Comparison of ENCODE assay signal across 1 cellular context in genomic region chr18:76993573-76993972, GRCh38.
A peak's percentile ranks its signal among the peaks of the same experiment; 100 is the strongest.
TF ChIP-seq lines count a peak whose summit lies in the region.

No MANE protein-coding gene starts in this region.

TF ChIP-seq in HepG2, 621 proteins besides CTCF, POLR2A, EP300 and RAD21 (continued from another document):
- TF ChIP-seq ZUFSP (CRISPR knock-in tag; IDR thresholded peaks at IDR 0.05; ENCODE audit: borderline replicate concordance) (no peak), CREM (IDR thresholded peaks at IDR 0.05) (no peak), CREM (CRISPR knock-in tag; IDR thresholded peaks at IDR 0.05) (no peak), ZNF33A (CRISPR knock-in tag; IDR thresholded peaks at IDR 0.05; ENCODE audit: borderline replicate concordance) (no peak)
- TF ChIP-seq, protein P1, sequence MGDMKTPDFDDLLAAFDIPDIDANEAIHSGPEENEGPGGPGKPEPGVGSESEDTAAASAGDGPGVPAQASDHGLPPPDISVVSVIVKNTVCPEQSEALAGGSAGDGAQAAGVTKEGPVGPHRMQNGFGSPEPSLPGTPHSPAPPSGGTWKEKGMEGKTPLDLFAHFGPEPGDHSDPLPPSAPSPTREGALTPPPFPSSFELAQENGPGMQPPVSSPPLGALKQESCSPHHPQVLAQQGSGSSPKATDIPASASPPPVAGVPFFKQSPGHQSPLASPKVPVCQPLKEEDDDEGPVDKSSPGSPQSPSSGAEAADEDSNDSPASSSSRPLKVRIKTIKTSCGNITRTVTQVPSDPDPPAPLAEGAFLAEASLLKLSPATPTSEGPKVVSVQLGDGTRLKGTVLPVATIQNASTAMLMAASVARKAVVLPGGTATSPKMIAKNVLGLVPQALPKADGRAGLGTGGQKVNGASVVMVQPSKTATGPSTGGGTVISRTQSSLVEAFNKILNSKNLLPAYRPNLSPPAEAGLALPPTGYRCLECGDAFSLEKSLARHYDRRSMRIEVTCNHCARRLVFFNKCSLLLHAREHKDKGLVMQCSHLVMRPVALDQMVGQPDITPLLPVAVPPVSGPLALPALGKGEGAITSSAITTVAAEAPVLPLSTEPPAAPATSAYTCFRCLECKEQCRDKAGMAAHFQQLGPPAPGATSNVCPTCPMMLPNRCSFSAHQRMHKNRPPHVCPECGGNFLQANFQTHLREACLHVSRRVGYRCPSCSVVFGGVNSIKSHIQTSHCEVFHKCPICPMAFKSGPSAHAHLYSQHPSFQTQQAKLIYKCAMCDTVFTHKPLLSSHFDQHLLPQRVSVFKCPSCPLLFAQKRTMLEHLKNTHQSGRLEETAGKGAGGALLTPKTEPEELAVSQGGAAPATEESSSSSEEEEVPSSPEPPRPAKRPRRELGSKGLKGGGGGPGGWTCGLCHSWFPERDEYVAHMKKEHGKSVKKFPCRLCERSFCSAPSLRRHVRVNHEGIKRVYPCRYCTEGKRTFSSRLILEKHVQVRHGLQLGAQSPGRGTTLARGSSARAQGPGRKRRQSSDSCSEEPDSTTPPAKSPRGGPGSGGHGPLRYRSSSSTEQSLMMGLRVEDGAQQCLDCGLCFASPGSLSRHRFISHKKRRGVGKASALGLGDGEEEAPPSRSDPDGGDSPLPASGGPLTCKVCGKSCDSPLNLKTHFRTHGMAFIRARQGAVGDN (CRISPR knock-in tag; IDR thresholded peaks at IDR 0.05): 0 out of 2 replicates have a peak, but pooled peaks have one; percentile 13
